ENCODE assay signal across 22 cellular contexts in genomic region chr18:49722472-49722871, GRCh38.
A peak's percentile ranks its signal among the peaks of the same experiment; 100 is the strongest.
DNase-seq lines count a peak whose midpoint lies in the region; ATAC-seq and TF ChIP-seq lines count a peak whose summit lies in the region.
"Had no signal": no experiment of that assay in that cellular context is flagged by ENCODE, and none has a peak within 500 bp of the region (broad histone marks: within the 10 kb centered on the region; RNA-seq: fewer than 3 reads in every experiment).

No MANE protein-coding gene starts in this region.

- H3K9ac ChIP-seq in mucosa of rectum (ENCODE audit: low read depth in 1 of 2, low read length in 2 of 2), result no peak overlapping the region

- CTCF ChIA-PET in activated CD4-positive, alpha-beta T cell treated with anti-CD3 and anti-CD28 coated beads, Interleukin-2, amount 10 ng/mL, durations not matched to agents 7 days and 5 days (lab: Charles Lee), result no interaction called here

- TF ChIP-seq CTCF in foreskin keratinocyte (conservative IDR thresholded peaks at IDR 0.05), result no peak
- TF ChIP-seq CTCF in tibial nerve (IDR thresholded peaks at IDR 0.05), result no peak

- TF ChIP-seq POLR2A in tibial nerve (IDR thresholded peaks at IDR 0.05), result no peak

- WGBS in tibial nerve, 2 donors, result 58 to 69% methylated on average over 4 of the region's 4 CpGs

- H3K27me3 ChIP-seq in foreskin keratinocyte, result no peaks in the 10 kb centered on the region
- H3K27me3 ChIP-seq in mucosa of rectum (ENCODE audit: control insufficient read depth in 2 of 2, insufficient read depth in 2 of 2, low read length in 2 of 2), result no peaks in the 10 kb centered on the region
- H3K27me3 ChIP-seq in tibial nerve, result no peaks in the 10 kb centered on the region

- POLR2A ChIA-PET in activated CD4-positive, alpha-beta T cell treated with anti-CD3 and anti-CD28 coated beads, Interleukin-2, amount 10 ng/mL, durations not matched to agents 7 days and 5 days (lab: Charles Lee), result interaction anchor here (0.6 kb wide), 1 partner anchor 39 kb away, joined by 3 read pairs; no protein-coding TSS in a partner anchor

- H3K4me1 Mint-ChIP-seq in activated CD4-positive, alpha-beta T cell treated with anti-CD3 and anti-CD28 coated beads, Interleukin-2, amount 10 ng/mL, durations not matched to agents 7 days and 5 days, result peaks cover 6% of the 10 kb centered on the region

- ATAC-seq in foreskin keratinocyte (no peak), HG03045 (IDR thresholded peaks at IDR 0.05; ENCODE audit: unreplicated experiment) (no peak)
- ATAC-seq: GM12878, Panc1 had no signal

- DNase-seq in NCI-H526 (lab: John Stamatoyannopoulos, UW) (peak; percentile 94 to 96), foreskin keratinocyte (no peak), tibial nerve (ENCODE audit: low spot score in 2 of 2) (no peak), H4 (ENCODE audit: low spot score) (no peak)
- no peak for DNase-seq in activated CD4-positive, alpha-beta T cell treated with anti-CD3 and anti-CD28 coated beads, Interleukin-2, amount 10 ng/mL, durations not matched to agents 7 days and 5 days
- DNase-seq: C1 segment of cervical spinal cord; CD4-positive, alpha-beta memory T cell; COR-L47; DMS79; EL; GDM1; KBM-7; MV-4-11; NCI-H2029; NCI-H446; NCI-H69; SHP77 had no signal

- H3K36me3 Mint-ChIP-seq in activated CD4-positive, alpha-beta T cell treated with anti-CD3 and anti-CD28 coated beads, Interleukin-2, amount 10 ng/mL, durations not matched to agents 7 days and 5 days (ENCODE audit: low read depth), result no peaks in the 10 kb centered on the region
- H3K36me3 Mint-ChIP-seq: CD4-positive, alpha-beta memory T cell had no signal

- H3K36me3 ChIP-seq in mucosa of rectum (ENCODE audit: control insufficient read depth in 2 of 2, insufficient read depth in 2 of 2, low read length in 2 of 2), result no peaks in the 10 kb centered on the region
- no peaks in the 10 kb centered on the region for H3K36me3 ChIP-seq in tibial nerve

- H3K9me3 ChIP-seq in mucosa of rectum (ENCODE audit: control insufficient read depth in 2 of 2, low read length in 2 of 2) (no peaks in the 10 kb centered on the region), tibial nerve (no peaks in the 10 kb centered on the region)

- peak overlapping the region; percentile 98 for H3K27ac ChIP-seq in foreskin keratinocyte
- H3K27ac ChIP-seq in mucosa of rectum (ENCODE audit: low read depth in 2 of 2, low read length in 2 of 2), result peak overlapping the region; percentile 4 to 44
- H3K27ac ChIP-seq in tibial nerve, result no peak overlapping the region
- H3K27ac ChIP-seq: RWPE1 had no signal

- no peak for TF ChIP-seq EP300 in tibial nerve (IDR thresholded peaks at IDR 0.05)

- no peaks in the 10 kb centered on the region for H3K9me3 Mint-ChIP-seq in activated CD4-positive, alpha-beta T cell treated with anti-CD3 and anti-CD28 coated beads, Interleukin-2, amount 10 ng/mL, durations not matched to agents 7 days and 5 days

- H3K4me1 ChIP-seq in foreskin keratinocyte (peaks cover 11% of the 10 kb centered on the region), mucosa of rectum (ENCODE audit: control insufficient read depth in 2 of 2, insufficient read depth in 2 of 2, low read length in 2 of 2) (peaks cover 9 to 19% of the 10 kb centered on the region in 2 donors), tibial nerve (peaks cover 0 to 14% (median 0%) of the 10 kb centered on the region in 4 donors)

- no peak overlapping the region for H3K4me3 ChIP-seq in mucosa of rectum (ENCODE audit: low read length in 2 of 2)
- H3K4me3 ChIP-seq in tibial nerve, result no peak overlapping the region
- H3K4me3 ChIP-seq: GM12878 had no signal

- H3K27me3 Mint-ChIP-seq in activated CD4-positive, alpha-beta T cell treated with anti-CD3 and anti-CD28 coated beads, Interleukin-2, amount 10 ng/mL, durations not matched to agents 7 days and 5 days, result peaks cover 22% of the 10 kb centered on the region

- no peak overlapping the region for H3K4me3 Mint-ChIP-seq in activated CD4-positive, alpha-beta T cell treated with anti-CD3 and anti-CD28 coated beads, Interleukin-2, amount 10 ng/mL, durations not matched to agents 7 days and 5 days

- no peak overlapping the region for H3K27ac Mint-ChIP-seq in activated CD4-positive, alpha-beta T cell treated with anti-CD3 and anti-CD28 coated beads, Interleukin-2, amount 10 ng/mL, durations not matched to agents 7 days and 5 days
- H3K27ac Mint-ChIP-seq: CD4-positive, alpha-beta memory T cell had no signal

Comparison
In these comparisons a context has a peak if more than half of its experiments do, and no peak if none do; other contexts are left out.
1. DNase-seq: peak in NCI-H526 (2 of 2); none in foreskin keratinocyte (0 of 2), tibial nerve (0 of 2), activated CD4-positive, alpha-beta T cell treated with anti-CD3 and anti-CD28 coated beads, Interleukin-2, amount 10 ng/mL, durations not matched to agents 7 days and 5 days (single experiment) and H4 (single experiment).
2. H3K27ac ChIP-seq: peak in foreskin keratinocyte (single experiment) and mucosa of rectum (2 of 2); none in tibial nerve (0 of 4).